ENCODE assay signal across 2 cellular contexts in the genomic region with DNA sequence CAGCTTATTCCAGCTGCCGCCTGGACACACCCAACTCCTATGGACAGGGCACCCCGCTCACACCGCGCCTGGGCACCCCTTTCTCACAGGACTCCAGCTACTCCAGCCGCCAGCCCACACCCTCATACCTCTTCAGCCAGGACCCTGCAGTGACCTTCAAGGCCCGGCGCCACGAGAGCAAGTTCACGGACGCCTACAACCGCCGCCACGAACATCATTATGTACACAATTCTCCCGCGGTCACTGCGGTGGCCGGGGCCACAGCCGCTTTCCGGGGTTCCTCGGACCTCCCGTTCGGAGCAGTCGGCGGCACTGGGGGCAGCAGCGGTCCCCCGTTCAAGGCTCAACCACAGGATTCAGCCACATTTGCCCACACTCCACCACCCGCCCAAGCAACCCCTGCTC.
A peak's percentile ranks its signal among the peaks of the same experiment; 100 is the strongest.
TF ChIP-seq lines count a peak whose summit lies in the region.

No MANE protein-coding gene starts in this region.

TF ChIP-seq in IMR-90, 13 proteins besides CTCF, POLR2A, EP300 and RAD21:
- TF ChIP-seq RCOR1 (IDR thresholded peaks at IDR 0.05; ENCODE audit: insufficient replicate concordance, low read length) (no peak), NFE2L2 (IDR thresholded peaks at IDR 0.05; ENCODE audit: low read depth, low read length) (no peak), MAZ (IDR thresholded peaks at IDR 0.05; ENCODE audit: borderline replicate concordance, low read depth, low read length) (no peak), RFX5 (IDR thresholded peaks at IDR 0.05; ENCODE audit: low read depth, low read length) (no peak), CEBPB (IDR thresholded peaks at IDR 0.05; ENCODE audit: low read depth, low read length) (no peak), BHLHE40 (IDR thresholded peaks at IDR 0.05; ENCODE audit: low read depth, low read length) (no peak), FOS (IDR thresholded peaks at IDR 0.05; ENCODE audit: low read depth, low read length) (no peak), MAFK (IDR thresholded peaks at IDR 0.05; ENCODE audit: low read depth, low read length) (no peak), MXI1 (IDR thresholded peaks at IDR 0.05; ENCODE audit: borderline replicate concordance, low read depth, low read length) (no peak), CHD1 (IDR thresholded peaks at IDR 0.05; ENCODE audit: low read depth, low read length) (no peak), SMC3 (IDR thresholded peaks at IDR 0.05; ENCODE audit: low read depth, low read length) (no peak)
- TF ChIP-seq, protein P1, sequence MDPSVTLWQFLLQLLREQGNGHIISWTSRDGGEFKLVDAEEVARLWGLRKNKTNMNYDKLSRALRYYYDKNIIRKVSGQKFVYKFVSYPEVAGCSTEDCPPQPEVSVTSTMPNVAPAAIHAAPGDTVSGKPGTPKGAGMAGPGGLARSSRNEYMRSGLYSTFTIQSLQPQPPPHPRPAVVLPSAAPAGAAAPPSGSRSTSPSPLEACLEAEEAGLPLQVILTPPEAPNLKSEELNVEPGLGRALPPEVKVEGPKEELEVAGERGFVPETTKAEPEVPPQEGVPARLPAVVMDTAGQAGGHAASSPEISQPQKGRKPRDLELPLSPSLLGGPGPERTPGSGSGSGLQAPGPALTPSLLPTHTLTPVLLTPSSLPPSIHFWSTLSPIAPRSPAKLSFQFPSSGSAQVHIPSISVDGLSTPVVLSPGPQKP (IDR thresholded peaks at IDR 0.05; ENCODE audit: borderline replicate concordance, low read depth, low read length), result no peak
- TF ChIP-seq, protein P2, sequence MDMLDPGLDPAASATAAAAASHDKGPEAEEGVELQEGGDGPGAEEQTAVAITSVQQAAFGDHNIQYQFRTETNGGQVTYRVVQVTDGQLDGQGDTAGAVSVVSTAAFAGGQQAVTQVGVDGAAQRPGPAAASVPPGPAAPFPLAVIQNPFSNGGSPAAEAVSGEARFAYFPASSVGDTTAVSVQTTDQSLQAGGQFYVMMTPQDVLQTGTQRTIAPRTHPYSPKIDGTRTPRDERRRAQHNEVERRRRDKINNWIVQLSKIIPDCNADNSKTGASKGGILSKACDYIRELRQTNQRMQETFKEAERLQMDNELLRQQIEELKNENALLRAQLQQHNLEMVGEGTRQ (IDR thresholded peaks at IDR 0.05; ENCODE audit: low read depth, low read length), result no peak

TF ChIP-seq in HepG2, 621 proteins besides CTCF, POLR2A, EP300 and RAD21:
- TF ChIP-seq MIXL1 (CRISPR knock-in tag; IDR thresholded peaks at IDR 0.05) (no peak), RBFOX2 (IDR thresholded peaks at IDR 0.05; ENCODE audit: low read depth, low read length) (peak; percentile 6; the same call in 1 of the 2 replicates)
